In genomic region chr18:24115628-24116027, GRCh38 we compare ENCODE assay signal across 14 cellular contexts. TPM values are rescaled to one million over a fixed set of nuclear protein-coding genes. Genes with fewer than 3 reads are reported as not detected.
DNase-seq lines count a peak whose midpoint lies in the region; ATAC-seq and TF ChIP-seq lines count a peak whose summit lies in the region.
"Had no signal": no experiment of that assay in that cellular context is flagged by ENCODE, and none has a peak within 500 bp of the region (broad histone marks: within the 10 kb centered on the region; RNA-seq: fewer than 3 reads in every experiment).

No MANE protein-coding gene starts in this region.

- H3K4me3 Mint-ChIP-seq in CD4-positive, alpha-beta T cell = no peak overlapping the region
- no peak overlapping the region for H3K4me3 Mint-ChIP-seq in IgD-negative memory B cell
- no peak overlapping the region for H3K4me3 Mint-ChIP-seq in activated CD4-positive, alpha-beta memory T cell treated with anti-CD3 and anti-CD28 coated beads, Interleukin-2, amount 10 ng/mL, durations not matched to agents 7 days and 5 days

- peak overlapping the region; percentile 72 to 93 for H3K9ac ChIP-seq in liver (ENCODE audit: low read depth in 1 of 2, low read length in 2 of 2)

- H3K9me3 ChIP-seq in CD4-positive, alpha-beta T cell (ENCODE audit: control insufficient read depth, low read length) = no peaks in the 10 kb centered on the region
- no peaks in the 10 kb centered on the region for H3K9me3 ChIP-seq in liver (ENCODE audit: control insufficient read depth in 4 of 4, low read length in 3 of 4)
- H3K9me3 ChIP-seq: spleen had no signal

- 33% methylated on average over 2 of the region's 2 CpGs for WGBS in liver

- H3K27me3 Mint-ChIP-seq in CD4-positive, alpha-beta T cell = no peaks in the 10 kb centered on the region
- H3K27me3 Mint-ChIP-seq in IgD-negative memory B cell = no peaks in the 10 kb centered on the region
- no peaks in the 10 kb centered on the region for H3K27me3 Mint-ChIP-seq in activated CD4-positive, alpha-beta memory T cell treated with anti-CD3 and anti-CD28 coated beads, Interleukin-2, amount 10 ng/mL, durations not matched to agents 7 days and 5 days

- peaks cover 2 to 21% (median 17%) of the 10 kb centered on the region in 4 donors for H3K36me3 ChIP-seq in liver (ENCODE audit: control insufficient read depth in 4 of 4, insufficient read depth in 3 of 4, low read depth in 1 of 4, low read length in 3 of 4)
- H3K36me3 ChIP-seq: cardiac muscle cell had no signal

- intact Hi-C loops in CD4-positive, alpha-beta T cell (cut with DNase I, micrococcal nuclease) = loop anchor here (2.0 to 5.0 kb wide), 5 partner anchors 101 to 598 kb away; partner anchors contain the start of gene TTC39C (in 1 of the 2)

- H3K36me3 Mint-ChIP-seq in CD4-positive, alpha-beta T cell (ENCODE audit: low read depth) = peaks cover 81% of the 10 kb centered on the region
- H3K36me3 Mint-ChIP-seq in IgD-negative memory B cell = peaks cover 2% of the 10 kb centered on the region
- H3K36me3 Mint-ChIP-seq in activated CD4-positive, alpha-beta memory T cell treated with anti-CD3 and anti-CD28 coated beads, Interleukin-2, amount 10 ng/mL, durations not matched to agents 7 days and 5 days (ENCODE audit: low read depth) = peaks cover 55% of the 10 kb centered on the region

- H3K4me3 ChIP-seq in liver (ENCODE audit: low read depth in 1 of 3, low read length in 3 of 3) = peak overlapping the region; percentile 58 to 86 (median 63)
- H3K4me3 ChIP-seq: cardiac muscle cell, spleen had no signal

- H3K27ac Mint-ChIP-seq in CD4-positive, alpha-beta T cell = peak overlapping the region; percentile 66
- H3K27ac Mint-ChIP-seq in IgD-negative memory B cell = peak overlapping the region in 2 of 3 donors; percentile 16 to 80
- H3K27ac Mint-ChIP-seq in activated CD4-positive, alpha-beta memory T cell treated with anti-CD3 and anti-CD28 coated beads, Interleukin-2, amount 10 ng/mL, durations not matched to agents 7 days and 5 days = peak overlapping the region; percentile 37

- H3K9me3 Mint-ChIP-seq in CD4-positive, alpha-beta T cell = no peaks in the 10 kb centered on the region
- H3K9me3 Mint-ChIP-seq in IgD-negative memory B cell = no peaks in the 10 kb centered on the region
- H3K9me3 Mint-ChIP-seq in activated CD4-positive, alpha-beta memory T cell treated with anti-CD3 and anti-CD28 coated beads, Interleukin-2, amount 10 ng/mL, durations not matched to agents 7 days and 5 days = no peaks in the 10 kb centered on the region

- H3K27me3 ChIP-seq in CD4-positive, alpha-beta T cell (ENCODE audit: control insufficient read depth, insufficient read depth, low read length) = no peaks in the 10 kb centered on the region
- H3K27me3 ChIP-seq in liver (ENCODE audit: control insufficient read depth in 4 of 4, insufficient read depth in 4 of 4, low read length in 3 of 4) = no peaks in the 10 kb centered on the region
- H3K27me3 ChIP-seq: cardiac muscle cell, spleen had no signal

- POLR2A ChIA-PET in CD4-positive, alpha-beta T cell (lab: Charles Lee) = interaction anchor here (0.6 to 1.1 kb wide), 2 partner anchors 10 to 12 kb away, joined by 3 read pairs; no protein-coding TSS in a partner anchor
- POLR2A ChIA-PET in activated CD4-positive, alpha-beta memory T cell treated with anti-CD3 and anti-CD28 coated beads, Interleukin-2, amount 10 ng/mL, durations not matched to agents 7 days and 5 days (lab: Charles Lee) = no interaction called here

- peaks cover 5 to 52% (median 18%) of the 10 kb centered on the region in 4 donors for H3K4me1 ChIP-seq in liver (ENCODE audit: control insufficient read depth in 4 of 4, insufficient read depth in 4 of 4, low read length in 3 of 4)

- TF ChIP-seq RAD21 in liver (IDR thresholded peaks at IDR 0.05) = no peak

- CTCF ChIA-PET in CD4-positive, alpha-beta T cell (lab: Charles Lee) = no interaction called here
- CTCF ChIA-PET in activated CD4-positive, alpha-beta memory T cell treated with anti-CD3 and anti-CD28 coated beads, Interleukin-2, amount 10 ng/mL, durations not matched to agents 7 days and 5 days (lab: Charles Lee) = interaction anchor here (1.5 to 2.0 kb wide), 2 partner anchors 102 to 197 kb away, joined by 3 to 6 read pairs; partner anchors contain the start of gene TTC39C

- no peak for DNase-seq in CD4-positive, alpha-beta T cell
- DNase-seq in activated CD4-positive, alpha-beta memory T cell treated with anti-CD3 and anti-CD28 coated beads, Interleukin-2, amount 10 ng/mL, durations not matched to agents 7 days and 5 days = no peak
- no peak for DNase-seq in NCI-H345 treated with DMSO at 0.1 percent for 48 hours (lab: John Stamatoyannopoulos, UW; ENCODE audit: unreplicated experiment)
- DNase-seq: activated gamma-delta T cell treated with Interleukin-2 at 50 U/mL for 16 hours, NCI-H2081 treated with DMSO at 0.1 percent for 48 hours, NCI-H774, posterior cingulate gyrus, spleen, T-helper 9 cell had no signal

- H3K27ac ChIP-seq in CD4-positive, alpha-beta T cell (ENCODE audit: low read depth, low read length) = no peak overlapping the region
- H3K27ac ChIP-seq in liver (ENCODE audit: low read depth in 1 of 2, low read length in 2 of 2) = peak overlapping the region; percentile 94 to 98
- H3K27ac ChIP-seq: cardiac muscle cell had no signal

- no peak for TF ChIP-seq CTCF in CD4-positive, alpha-beta T cell (IDR thresholded peaks at IDR 0.05)
- TF ChIP-seq CTCF in liver (IDR thresholded peaks at IDR 0.05; ENCODE audit: low read depth, low read length, missing input control) = no peak

- peaks cover 47% of the 10 kb centered on the region for H3K4me1 Mint-ChIP-seq in CD4-positive, alpha-beta T cell (ENCODE audit: low read depth)
- H3K4me1 Mint-ChIP-seq in IgD-negative memory B cell = peaks cover 11 to 17% (median 13%) of the 10 kb centered on the region in 3 donors
- peaks cover 36% of the 10 kb centered on the region for H3K4me1 Mint-ChIP-seq in activated CD4-positive, alpha-beta memory T cell treated with anti-CD3 and anti-CD28 coated beads, Interleukin-2, amount 10 ng/mL, durations not matched to agents 7 days and 5 days

- peak; percentile 52 for ATAC-seq in CD4-positive, alpha-beta T cell (ENCODE audit: poor library complexity)
- ATAC-seq in HG02798 (IDR thresholded peaks at IDR 0.05; ENCODE audit: poor library complexity, unreplicated experiment) = no peak
- ATAC-seq in GM19023 (IDR thresholded peaks at IDR 0.05; ENCODE audit: unreplicated experiment) = no peak

TF ChIP-seq in liver, 16 proteins besides CTCF, POLR2A, EP300 and RAD21:
- TF ChIP-seq MAX (IDR thresholded peaks at IDR 0.05) (no peak), YY1 (IDR thresholded peaks at IDR 0.05) (no peak), REST (IDR thresholded peaks at IDR 0.05) (no peak), JUND (IDR thresholded peaks at IDR 0.05) (no peak), TAF1 (conservative IDR thresholded peaks at IDR 0.05) (no peak), RXRA (IDR thresholded peaks at IDR 0.05) (no peak), ATF3 (IDR thresholded peaks at IDR 0.05) (no peak)

RNA-seq across cellular contexts. Expression of gene CABYR, which starts 23.2 kb away (rescaled TPM):
- total RNA-seq in CD4-positive, alpha-beta T cell = under 1 TPM; 0.75 to 0.85 TPM
- polyA plus RNA-seq in IgD-negative memory B cell = 2.0 TPM
- total RNA-seq in activated CD4-positive, alpha-beta memory T cell treated with anti-CD3 and anti-CD28 coated beads, Interleukin-2, amount 10 ng/mL, durations not matched to agents 7 days and 5 days = under 1 TPM; 0.48 to 0.95 TPM
- under 1 TPM; 0.19 to 0.67 TPM for total RNA-seq in liver
- polyA plus RNA-seq in liver = under 1 TPM; 0.28 to 0.36 TPM
